Comparison of ENCODE assay signal across 2 cellular contexts in genomic region chr16:1196494-1196893, GRCh38.
TF ChIP-seq lines count a peak whose summit lies in the region.

No MANE protein-coding gene starts in this region.

TF ChIP-seq in HEK293, 187 proteins besides CTCF, POLR2A, EP300 and RAD21:
- TF ChIP-seq ZNF223 (tag by site-specific recombination; IDR thresholded peaks at IDR 0.05) (no peak), ZNF341 (tag by site-specific recombination; IDR thresholded peaks at IDR 0.05; ENCODE audit: low read depth) (peak; percentile 48), GLIS1 (tag by site-specific recombination; IDR thresholded peaks at IDR 0.05) (0 out of 2 replicates have a peak, but pooled peaks have one; percentile 10)
TF ChIP-seq in HEK293: peak in this region for 2.

TF ChIP-seq in K562, 482 proteins besides CTCF, POLR2A, EP300 and RAD21:
- TF ChIP-seq IFI16 (CRISPR knock-in tag; IDR thresholded peaks at IDR 0.05): no peak
- 0 out of 2 replicates have a peak, but pooled peaks have one; percentile 6 for TF ChIP-seq SPI1 (IDR thresholded peaks at IDR 0.05; ENCODE audit: borderline replicate concordance, low read depth, low read length)
TF ChIP-seq in K562: peak in this region for 1.
